19 cellular contexts compared by ENCODE assay signal in the genomic region with DNA sequence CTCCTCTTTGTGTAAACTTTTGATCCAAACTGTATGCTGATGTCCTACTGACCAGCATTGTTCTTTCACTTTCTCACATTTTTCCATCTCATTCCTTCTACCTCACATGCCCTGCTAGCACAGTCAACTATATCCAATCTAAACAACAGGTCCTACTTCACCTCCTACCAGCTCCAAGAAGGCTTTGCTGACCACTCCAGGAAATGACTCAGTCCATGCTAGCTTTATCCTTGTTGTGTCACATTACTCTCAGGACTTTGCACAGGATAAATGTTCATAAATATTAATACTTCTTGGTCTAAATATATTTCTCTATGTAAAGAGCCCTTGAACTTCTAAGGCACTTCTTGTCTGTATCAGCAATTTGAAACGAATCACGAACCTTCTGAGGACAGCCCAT.
DNase-seq lines count a peak whose midpoint lies in the region; ATAC-seq, FAIRE-seq and TF ChIP-seq lines count a peak whose summit lies in the region.
"Had no signal": no experiment of that assay in that cellular context is flagged by ENCODE, and none has a peak within 500 bp of the region (broad histone marks: within the 10 kb centered on the region; RNA-seq: fewer than 3 reads in every experiment).

No MANE protein-coding gene starts in this region.

- H4K8ac ChIP-seq in IMR-90 (ENCODE audit: low read depth in 2 of 2, low read length in 2 of 2): peak overlapping the region; percentile 14 to 89; a peak in 2 of 4 replicates

- H3K9me3 ChIP-seq in IMR-90 (ENCODE audit: control insufficient read depth, insufficient read depth, low read length): no peaks in the 10 kb centered on the region
- no peaks in the 10 kb centered on the region for H3K9me3 ChIP-seq in keratinocyte (ENCODE audit: control insufficient read depth, low read depth, low read length)
- H3K9me3 ChIP-seq in OCI-LY7 (ENCODE audit: low read length): no peaks in the 10 kb centered on the region
- H3K9me3 ChIP-seq: BLaER1, uterus had no signal

- H3K4me1 ChIP-seq in IMR-90 (ENCODE audit: control insufficient read depth, insufficient read depth, low read length) (peaks cover 12% of the 10 kb centered on the region), keratinocyte (ENCODE audit: control insufficient read depth, extremely low read depth, insufficient read depth, low read length) (peaks cover 32% of the 10 kb centered on the region), OCI-LY7 (ENCODE audit: insufficient read depth, low read length, poor library complexity, severe bottlenecking) (no peaks in the 10 kb centered on the region)
- H3K4me1 ChIP-seq: uterus had no signal

- ATAC-seq in IMR-90 (ENCODE audit: low read depth): peak; percentile 97
- ATAC-seq in GM18498 (IDR thresholded peaks at IDR 0.05; ENCODE audit: unreplicated experiment): no peak
- ATAC-seq in GM18520 (IDR thresholded peaks at IDR 0.05; ENCODE audit: unreplicated experiment): no peak
- ATAC-seq: activated T-helper 17 cell treated with anti-CD3 and anti-CD28 coated beads, Interleukin-2, amount 50 U/mL, for 72 hours; GM23338; left colon had no signal

- intact Hi-C loops in IMR-90 (cut with micrococcal nuclease): loop anchor here (10.0 kb wide), 1 partner anchor 180 kb away; no protein-coding TSS in a partner anchor
- intact Hi-C loops in OCI-LY7 (cut with micrococcal nuclease; ENCODE audit: unreplicated experiment): no loop called here

- no peaks in the 10 kb centered on the region for H3K27me3 ChIP-seq in IMR-90 (ENCODE audit: control insufficient read depth, insufficient read depth, low read length)
- no peaks in the 10 kb centered on the region for H3K27me3 ChIP-seq in keratinocyte (ENCODE audit: control insufficient read depth, extremely low read depth, insufficient read depth, low read length)
- H3K27me3 ChIP-seq: BLaER1, uterus had no signal

- H3K36me3 ChIP-seq in IMR-90 (ENCODE audit: control insufficient read depth, insufficient read depth, low read length) (no peaks in the 10 kb centered on the region), keratinocyte (ENCODE audit: control insufficient read depth in 2 of 2, extremely low read depth in 1 of 2, insufficient read depth in 2 of 2, low read length in 2 of 2) (no peaks in the 10 kb centered on the region), OCI-LY7 (ENCODE audit: insufficient read depth, low read length) (no peaks in the 10 kb centered on the region)
- H3K36me3 ChIP-seq: BLaER1, uterus had no signal

- dilution Hi-C loops in IMR-90 (cut with HindIII; ENCODE audit: low sequenced_read_pairs, unreplicated experiment): no loop called here
- dilution Hi-C loops in keratinocyte (cut with MboI; ENCODE audit: extremely low pct_ligation_motif_present, low sequenced_read_pairs): no loop called here

- H2AK9ac ChIP-seq in IMR-90 (replicated peaks; ENCODE audit: low read depth, low read length, poor library complexity): no peak overlapping the region

- BruUV-seq in IMR-90 (replicated peaks; lab: Mats Ljungman, UMichigan) (no TSS peak), OCI-LY7 (replicated peaks; lab: Mats Ljungman, UMichigan) (no TSS peak)

- H4K20me1 ChIP-seq in IMR-90 (ENCODE audit: insufficient read depth, low read length) (no peaks in the 10 kb centered on the region), keratinocyte (ENCODE audit: control insufficient read depth, extremely low read depth, insufficient read depth, low read length) (no peaks in the 10 kb centered on the region), OCI-LY7 (ENCODE audit: insufficient read depth, low read length) (no peaks in the 10 kb centered on the region)
- H4K20me1 ChIP-seq: BLaER1 had no signal

- H3K79me2 ChIP-seq in keratinocyte (ENCODE audit: control insufficient read depth, insufficient read depth, low read length) (no peaks in the 10 kb centered on the region), OCI-LY7 (ENCODE audit: insufficient read depth, low read depth, low read length) (no peaks in the 10 kb centered on the region)

- in situ Hi-C loops in IMR-90 (cut with MboI; ENCODE audit: low sequenced_read_pairs): loop anchor here (10.0 kb wide), 1 partner anchor 660 kb away; no protein-coding TSS in a partner anchor

- POLR2A ChIA-PET in IMR-90 (lab: Charles Lee; ENCODE audit: unreplicated experiment): interaction anchor here (1.0 kb wide), 1 partner anchor 647 kb away, joined by 3 read pairs; no protein-coding TSS in a partner anchor
- POLR2A ChIA-PET in OCI-LY7 (lab: Charles Lee): no interaction called here

- H3K18ac ChIP-seq in IMR-90 (ENCODE audit: low read depth, low read length): peak overlapping the region; percentile 88; the same call in 1 of the 2 replicates

- WGBS in IMR-90 (ENCODE audit: extremely low coverage in 2 of 2, insufficient read length in 1 of 2), 2 experiments: no CpG with 5 or more reads among the region's 2 CpGs

- H2AFZ ChIP-seq in IMR-90 (replicated peaks; ENCODE audit: low read length, poor library complexity) (no peak overlapping the region), keratinocyte (ENCODE audit: control insufficient read depth, low read length) (no peak overlapping the region), OCI-LY7 (ENCODE audit: low read length) (no peak overlapping the region)
- H2AFZ ChIP-seq: GM23338 had no signal

- peak overlapping the region; percentile 19; the same call in 1 of the 2 replicates for H3K56ac ChIP-seq in IMR-90 (ENCODE audit: extremely low read depth, insufficient read depth, low read length)

- H3K4me3 ChIP-seq in AG10803 (ENCODE audit: low read length): no peak overlapping the region
- peak overlapping the region; percentile 11; the same call in 1 of the 2 replicates for H3K4me3 ChIP-seq in IMR-90 (ENCODE audit: insufficient read depth, low read depth, low read length)
- no peak overlapping the region for H3K4me3 ChIP-seq in keratinocyte (ENCODE audit: control insufficient read depth in 2 of 3, extremely low read depth in 1 of 3, insufficient read depth in 2 of 3, low read depth in 1 of 3, low read length in 3 of 3)
- H3K4me3 ChIP-seq in OCI-LY7 (ENCODE audit: low read depth, low read length, poor library complexity, severe bottlenecking): no peak overlapping the region
- H3K4me3 ChIP-seq: BLaER1, GM23338, uterus had no signal

- H2BK120ac ChIP-seq in IMR-90 (ENCODE audit: low read depth, low read length): peak overlapping the region; percentile 96

- H3K79me1 ChIP-seq in IMR-90 (ENCODE audit: low read depth in 1 of 2, low read length in 2 of 2): 0 out of 4 replicates have a peak, but pooled peaks cover 0 to 4% of the 10 kb centered on the region in 2 experiments

- H3K9me1 ChIP-seq in IMR-90 (ENCODE audit: insufficient read depth, low read length) (peaks cover 3% of the 10 kb centered on the region; the same call in 1 of the 2 replicates), keratinocyte (ENCODE audit: control insufficient read depth, extremely low read depth, insufficient read depth, low read length) (no peaks in the 10 kb centered on the region)

- H2BK15ac ChIP-seq in IMR-90 (ENCODE audit: low read depth, low read length): peak overlapping the region; percentile 94; the same call in 2 of the 3 replicates

- FAIRE-seq in keratinocyte (lab: Jason Lieb, UNC): peak; percentile 89
- FAIRE-seq: frontal cortex had no signal

- peak overlapping the region; percentile 67; the same call in 1 of the 2 replicates for H4K5ac ChIP-seq in IMR-90 (ENCODE audit: low read depth, low read length)

- H3K9ac ChIP-seq in IMR-90 (ENCODE audit: low read depth, low read length) (no peak overlapping the region), keratinocyte (ENCODE audit: control insufficient read depth, extremely low read depth, insufficient read depth, low read length) (no peak overlapping the region)
- H3K9ac ChIP-seq: BLaER1 had no signal

- peak overlapping the region; percentile 87; the same call in 1 of the 2 replicates for H4K91ac ChIP-seq in IMR-90 (ENCODE audit: insufficient read depth, low read depth, low read length)

- H3K27ac ChIP-seq in IMR-90 (ENCODE audit: insufficient read depth, low read length) (no peak overlapping the region; the same call in 1 of the 2 replicates), keratinocyte (ENCODE audit: control insufficient read depth, insufficient read depth, low read length) (no peak overlapping the region), OCI-LY7 (ENCODE audit: low read depth, low read length, poor library complexity, severe bottlenecking) (no peak overlapping the region)
- H3K27ac ChIP-seq: BLaER1, uterus had no signal

- peak overlapping the region; percentile 92; the same call in 1 of the 2 replicates for H3K4ac ChIP-seq in IMR-90 (ENCODE audit: low read depth, low read length)

- peak overlapping the region; percentile 84; the same call in 1 of the 2 replicates for H3K23ac ChIP-seq in IMR-90 (ENCODE audit: low read depth, low read length)

- H3K9me2 ChIP-seq in OCI-LY7 (ENCODE audit: insufficient read depth, low read length): no peaks in the 10 kb centered on the region

- no peak for TF ChIP-seq RAD21 in IMR-90 (IDR thresholded peaks at IDR 0.05; ENCODE audit: low read length)

- no peak for TF ChIP-seq CTCF in AG10803 (conservative IDR thresholded peaks at IDR 0.05; ENCODE audit: low read length)
- TF ChIP-seq CTCF in IMR-90 (conservative IDR thresholded peaks at IDR 0.05; ENCODE audit: low read depth, low read length): no peak
- TF ChIP-seq CTCF in keratinocyte (optimal IDR thresholded peaks at IDR 0.05 in 1 of 3, IDR thresholded peaks at IDR 0.05 in 1 of 3, conservative IDR thresholded peaks at IDR 0.05 in 1 of 3; ENCODE audit: extremely low read depth in 1 of 3, insufficient read depth in 2 of 3, low read length in 3 of 3): no peak
- TF ChIP-seq CTCF in OCI-LY7 (conservative IDR thresholded peaks at IDR 0.05; ENCODE audit: low read length): no peak

- H2AK5ac ChIP-seq in IMR-90 (ENCODE audit: low read depth, low read length): peak overlapping the region; percentile 92; the same call in 1 of the 2 replicates

- CTCF ChIA-PET in IMR-90 (lab: Yijun Ruan, JAX) (interaction anchor here (0.5 to 1.3 kb wide), 7 partner anchors 18 to 810 kb away, joined by 3 to 4 read pairs (median 3); no protein-coding TSS in a partner anchor), OCI-LY7 (lab: Charles Lee; ENCODE audit: unreplicated experiment) (no interaction called here)

- H3K4me2 ChIP-seq in IMR-90 (ENCODE audit: low read depth, low read length) (peak overlapping the region; percentile 80; the same call in 1 of the 2 replicates), keratinocyte (ENCODE audit: control insufficient read depth, extremely low read depth, insufficient read depth, low read depth, low read length) (no peak overlapping the region), OCI-LY7 (ENCODE audit: low read length) (no peak overlapping the region)
- H3K4me2 ChIP-seq: BLaER1, GM23338 had no signal

- peak overlapping the region; percentile 98 for H2BK20ac ChIP-seq in IMR-90 (ENCODE audit: low read depth, low read length)

- peak overlapping the region; percentile 97 for H2BK5ac ChIP-seq in IMR-90 (ENCODE audit: low read depth, low read length, poor library complexity, severe bottlenecking)

- H3K14ac ChIP-seq in IMR-90 (replicated peaks; ENCODE audit: low read depth, low read length): peak overlapping the region; percentile 77

- DNase-seq in AG10803 (ENCODE audit: low read depth) (peak; percentile 73), IMR-90 (peak; percentile 96), astrocyte of the hippocampus (ENCODE audit: low read depth, low spot score) (peak; percentile 79), keratinocyte (ENCODE audit: low read depth, low spot score) (no peak), OCI-LY7 (ENCODE audit: low spot score) (no peak), NCI-H2196 treated with DMSO at 0.1 percent for 48 hours (lab: John Stamatoyannopoulos, UW; ENCODE audit: unreplicated experiment) (no peak)
- DNase-seq: activated CD4-positive, alpha-beta T cell treated with anti-CD3 and anti-CD28 coated beads, Interleukin-2, amount 10 ng/mL, durations not matched to agents 7 days and 5 days; cerebellar nuclear complex; GDM1; left colon; NCI-H2107; stimulated activated CD4-positive, alpha-beta T cell treated with anti-CD3 and anti-CD28 coated beads, Interleukin-12 subunit alpha, Interleukin-12 subunit beta, amount 100 ng/mL, for 4 hours; uterus had no signal

- TF ChIP-seq POLR2A in IMR-90 (IDR thresholded peaks at IDR 0.05; ENCODE audit: low read depth, low read length): no peak

Comparison
In these comparisons a context has a peak if more than half of its experiments do, and no peak if none do; other contexts are left out.
1. DNase-seq: peak in AG10803 (single experiment), IMR-90 (single experiment) and astrocyte of the hippocampus (single experiment); none in keratinocyte (single experiment), OCI-LY7 (single experiment) and NCI-H2196 treated with DMSO at 0.1 percent for 48 hours (single experiment).